8 cellular contexts compared by ENCODE assay signal in genomic region chr9:125126019-125126746, GRCh38. TPM values are rescaled to one million over a fixed set of nuclear protein-coding genes. Genes with fewer than 3 reads are reported as not detected.
DNase-seq lines count a peak whose midpoint lies in the region; ATAC-seq lines count a peak whose summit lies in the region.

No MANE protein-coding gene starts in this region.

- no peaks in the 10 kb centered on the region for H3K27me3 Mint-ChIP-seq in activated CD4-positive, alpha-beta T cell treated with anti-CD3 and anti-CD28 coated beads, Interleukin-2, amount 10 ng/mL, durations not matched to agents 24 days and 14 days
- no peaks in the 10 kb centered on the region for H3K27me3 Mint-ChIP-seq in memory B cell

- peak; percentile 98 for ATAC-seq in GM21737 (IDR thresholded peaks at IDR 0.05; ENCODE audit: unreplicated experiment)
- ATAC-seq in memory B cell (ENCODE audit: low read depth): peak; percentile 100

- H3K4me1 Mint-ChIP-seq in activated CD4-positive, alpha-beta T cell treated with anti-CD3 and anti-CD28 coated beads, Interleukin-2, amount 10 ng/mL, durations not matched to agents 24 days and 14 days: peaks cover 27% of the 10 kb centered on the region
- peaks cover 11% of the 10 kb centered on the region for H3K4me1 Mint-ChIP-seq in memory B cell

- H3K36me3 Mint-ChIP-seq in activated CD4-positive, alpha-beta T cell treated with anti-CD3 and anti-CD28 coated beads, Interleukin-2, amount 10 ng/mL, durations not matched to agents 24 days and 14 days (ENCODE audit: low read depth): peaks cover 9% of the 10 kb centered on the region
- peaks cover 4% of the 10 kb centered on the region for H3K36me3 Mint-ChIP-seq in memory B cell

- DNase-seq in CMK (ENCODE audit: low read depth) (peak; percentile 70), M059J (ENCODE audit: low read depth) (peak; percentile 99), cerebellum (ENCODE audit: low spot score) (peak; percentile 67), memory B cell (ENCODE audit: low spot score in 2 of 2) (peak; percentile 27 to 46), NCI-H1417 (lab: John Stamatoyannopoulos, UW) (no peak)
- peak; percentile 94 for DNase-seq in activated CD4-positive, alpha-beta T cell treated with anti-CD3 and anti-CD28 coated beads, Interleukin-2, amount 10 ng/mL, durations not matched to agents 24 days and 14 days
- DNase-seq in stimulated activated CD8-positive, alpha-beta memory T cell treated with anti-CD3 and anti-CD28 coated beads, Interleukin-15, amount 100 ng/mL, for 48 hours (ENCODE audit: low read depth in 2 of 2): peak; percentile 69 to 71

- H3K4me3 Mint-ChIP-seq in activated CD4-positive, alpha-beta T cell treated with anti-CD3 and anti-CD28 coated beads, Interleukin-2, amount 10 ng/mL, durations not matched to agents 24 days and 14 days: peak overlapping the region; percentile 78
- H3K4me3 Mint-ChIP-seq in memory B cell: no peak overlapping the region

- intact Hi-C loops in activated CD4-positive, alpha-beta T cell treated with anti-CD3 and anti-CD28 coated beads, Interleukin-2, amount 10 ng/mL, durations not matched to agents 24 days and 14 days (cut with micrococcal nuclease): loop anchor here (1.0 kb wide), 2 partner anchors 8 to 17 kb away; partner anchors contain the start of gene SCAI

- H3K9me3 Mint-ChIP-seq in activated CD4-positive, alpha-beta T cell treated with anti-CD3 and anti-CD28 coated beads, Interleukin-2, amount 10 ng/mL, durations not matched to agents 24 days and 14 days: no peaks in the 10 kb centered on the region
- no peaks in the 10 kb centered on the region for H3K9me3 Mint-ChIP-seq in memory B cell

- H3K27ac Mint-ChIP-seq in activated CD4-positive, alpha-beta T cell treated with anti-CD3 and anti-CD28 coated beads, Interleukin-2, amount 10 ng/mL, durations not matched to agents 24 days and 14 days: peak overlapping the region; percentile 97
- H3K27ac Mint-ChIP-seq in memory B cell: peak overlapping the region; percentile 88

RNA-seq across cellular contexts. Expression of gene SCAI, which starts 17.1 kb away (rescaled TPM):
- total RNA-seq in M059J (2014; rRNA removed; shearing (Covaris generic)): 1.1 and 3.0 TPM in 2 replicates
- 11.0 and 13.4 TPM in 2 replicates for total RNA-seq in activated CD4-positive, alpha-beta T cell treated with anti-CD3 and anti-CD28 coated beads, Interleukin-2, amount 10 ng/mL, durations not matched to agents 24 days and 14 days
- total RNA-seq in cerebellum: 42.6 TPM

Comparison
In these comparisons a context has a peak if more than half of its experiments do, and no peak if none do; other contexts are left out.
1. DNase-seq: peak in CMK (single experiment), M059J (single experiment), activated CD4-positive, alpha-beta T cell treated with anti-CD3 and anti-CD28 coated beads, Interleukin-2, amount 10 ng/mL, durations not matched to agents 24 days and 14 days (single experiment), cerebellum (single experiment), memory B cell (2 of 2) and stimulated activated CD8-positive, alpha-beta memory T cell treated with anti-CD3 and anti-CD28 coated beads, Interleukin-15, amount 100 ng/mL, for 48 hours (2 of 2); none in NCI-H1417 (0 of 3).